Comparison of ENCODE assay signal across 16 cellular contexts in the genomic region with DNA sequence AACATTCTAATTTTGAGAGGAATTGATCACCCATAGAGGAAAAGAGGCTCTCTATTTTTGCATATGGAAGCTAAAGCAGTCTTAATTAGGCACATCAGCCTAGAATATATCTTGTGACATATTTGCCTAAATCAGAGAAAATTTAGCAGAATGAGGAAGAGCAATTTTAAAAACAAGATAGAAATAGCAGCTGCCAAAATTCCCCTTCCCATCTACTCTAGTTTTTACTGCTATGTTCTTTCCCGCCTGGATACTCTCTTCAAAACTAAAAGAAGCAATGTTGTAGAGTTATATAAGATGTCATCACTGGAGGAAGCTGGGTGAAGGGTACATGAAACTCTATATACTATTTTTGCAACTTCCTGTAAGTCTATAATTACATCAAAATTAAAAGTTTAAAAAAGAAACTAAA.
DNase-seq lines count a peak whose midpoint lies in the region; ATAC-seq and TF ChIP-seq lines count a peak whose summit lies in the region.
"Had no signal": no experiment of that assay in that cellular context is flagged by ENCODE, and none has a peak within 500 bp of the region (broad histone marks: within the 10 kb centered on the region; RNA-seq: fewer than 3 reads in every experiment).

No MANE protein-coding gene starts in this region.

- H3K79me2 ChIP-seq in osteoblast (ENCODE audit: insufficient read depth, low read length) = no peaks in the 10 kb centered on the region

- H3K4me1 ChIP-seq in heart right ventricle (peaks cover 6 to 75% (median 40%) of the 10 kb centered on the region in 9 donors), psoas muscle (peaks cover 17% of the 10 kb centered on the region), osteoblast (ENCODE audit: insufficient read depth, low read length) (peaks cover 20% of the 10 kb centered on the region)

- no peaks in the 10 kb centered on the region for H3K27me3 Mint-ChIP-seq in activated B cell treated with CpG ODN at 0.5 μM for 24 hours
- no peaks in the 10 kb centered on the region for H3K27me3 Mint-ChIP-seq in stimulated activated naive B cell treated with anti-CD40 and anti-IgM and Interleukin-4, amounts not matched to agents 10 μg/mL and 1 μg/mL and 100 μg/mL, for 72 hours
- H3K27me3 Mint-ChIP-seq: progenitor cell of endocrine pancreas had no signal

- H3K4me2 ChIP-seq in osteoblast (ENCODE audit: insufficient read depth, low read length) = no peak overlapping the region

- 59 to 65% methylated on average over 1 of the region's 1 CpG for whole genome bisulfite sequencing in heart right ventricle, 2 donors
- WGBS in psoas muscle, 3 donors = 81 to 90% (median 90%) methylated on average over 1 of the region's 1 CpG

- POLR2A ChIA-PET in activated B cell treated with CpG ODN at 0.5 μM for 24 hours (lab: Charles Lee) = interaction anchor here (0.6 to 7.7 kb wide), 17 partner anchors 10 to 426 kb away, joined by 3 to 58 read pairs (median 4); a partner anchor contains a TSS

- peaks cover 97% of the 10 kb centered on the region for H3K4me1 Mint-ChIP-seq in activated B cell treated with CpG ODN at 0.5 μM for 24 hours
- H3K4me1 Mint-ChIP-seq in stimulated activated naive B cell treated with anti-CD40 and anti-IgM and Interleukin-4, amounts not matched to agents 10 μg/mL and 1 μg/mL and 100 μg/mL, for 72 hours = peaks cover 52 to 97% of the 10 kb centered on the region in 2 donors

- H3K27me3 ChIP-seq in heart right ventricle (no peaks in the 10 kb centered on the region), psoas muscle (ENCODE audit: insufficient read depth in 3 of 3, low read length in 2 of 3) (no peaks in the 10 kb centered on the region), osteoblast (ENCODE audit: insufficient read depth, low read length) (no peaks in the 10 kb centered on the region)
- H3K27me3 ChIP-seq: esophagus muscularis mucosa, SJSA1 had no signal

- H3K27ac Mint-ChIP-seq in activated B cell treated with CpG ODN at 0.5 μM for 24 hours = peak overlapping the region; percentile 95
- H3K27ac Mint-ChIP-seq in stimulated activated naive B cell treated with anti-CD40 and anti-IgM and Interleukin-4, amounts not matched to agents 10 μg/mL and 1 μg/mL and 100 μg/mL, for 72 hours = peak overlapping the region; percentile 78
- H3K27ac Mint-ChIP-seq: progenitor cell of endocrine pancreas had no signal

- CTCF ChIA-PET in activated B cell treated with CpG ODN at 0.5 μM for 24 hours (lab: Charles Lee) = interaction anchor here (1.3 to 5.3 kb wide), 4 partner anchors 40 to 128 kb away, joined by 4 to 46 read pairs (median 8); no protein-coding TSS in a partner anchor

- no peak overlapping the region for H2AFZ ChIP-seq in osteoblast (ENCODE audit: low read length)

- DNase-seq in heart right ventricle (no peak), left ventricle myocardium superior (no peak), activated B cell treated with CpG ODN at 0.5 μM for 24 hours (no peak), psoas muscle (no peak), GM13976 (ENCODE audit: low spot score) (no peak), osteoblast (ENCODE audit: insufficient read length, low spot score, missing footprints) (no peak)
- DNase-seq in stimulated activated naive B cell treated with anti-CD40 and anti-IgM and Interleukin-4, amounts not matched to agents 10 μg/mL and 1 μg/mL and 100 μg/mL, for 72 hours = no peak
- DNase-seq: activated CD4-positive, CD25-positive, alpha-beta regulatory T cell treated with anti-CD3 and anti-CD28 coated beads, Interleukin-2, amount 50 U/mL, for 72 hours; activated naive CD4-positive, alpha-beta T cell treated with anti-CD3 and anti-CD28 coated beads, Interleukin-2, amount 50 U/mL, for 16 hours; mesendoderm; NCI-H1092; NCI-H510A treated with DMSO at 0.1 percent for 48 hours had no signal

- ATAC-seq in heart right ventricle (no peak), left ventricle myocardium superior (no peak), HG02763 (IDR thresholded peaks at IDR 0.05; ENCODE audit: unreplicated experiment) (peak; percentile 36), activated B cell treated with CpG ODN at 0.5 μM for 24 hours (ENCODE audit: low read depth) (peak; percentile 63), psoas muscle (no peak)
- ATAC-seq in stimulated activated naive B cell treated with anti-CD40 and anti-IgM and Interleukin-4, amounts not matched to agents 10 μg/mL and 1 μg/mL and 100 μg/mL, for 72 hours (replicated peaks) = peak; percentile 79 to 86

- H3K27ac ChIP-seq in heart right ventricle = peak overlapping the region in 8 of 10 donors; percentile 47 to 81 (median 64)
- H3K27ac ChIP-seq in psoas muscle = no peak overlapping the region
- no peak overlapping the region for H3K27ac ChIP-seq in osteoblast (ENCODE audit: low read depth, low read length)
- H3K27ac ChIP-seq: esophagus muscularis mucosa, SJSA1 had no signal

- H4K20me1 ChIP-seq in osteoblast (ENCODE audit: insufficient read depth, low read length) = no peaks in the 10 kb centered on the region

- intact Hi-C loops in heart right ventricle (cut with DNase I) (loop anchor here in 4 of 10 donors (10.0 kb wide), 1 partner anchor 74 kb away; no protein-coding TSS in a partner anchor), left ventricle myocardium superior (cut with micrococcal nuclease) (no loop called here), activated B cell treated with CpG ODN at 0.5 μM for 24 hours (cut with micrococcal nuclease) (loop anchor here (1.0 to 2.0 kb wide), 4 partner anchors 8 to 40 kb away; no protein-coding TSS in a partner anchor), psoas muscle (cut with DNase I) (no loop called here)

- no peak overlapping the region for H3K4me3 ChIP-seq in heart right ventricle
- H3K4me3 ChIP-seq in psoas muscle = no peak overlapping the region
- H3K4me3 ChIP-seq in osteoblast (ENCODE audit: insufficient read depth, low read length) = no peak overlapping the region
- H3K4me3 ChIP-seq: esophagus muscularis mucosa, SJSA1 had no signal

- H3K4me3 Mint-ChIP-seq in activated B cell treated with CpG ODN at 0.5 μM for 24 hours = peak overlapping the region; percentile 70
- peak overlapping the region in 1 of 2 donors; percentile 50 for H3K4me3 Mint-ChIP-seq in stimulated activated naive B cell treated with anti-CD40 and anti-IgM and Interleukin-4, amounts not matched to agents 10 μg/mL and 1 μg/mL and 100 μg/mL, for 72 hours

- TF ChIP-seq CTCF in heart right ventricle (IDR thresholded peaks at IDR 0.05) (no peak), activated B cell treated with CpG ODN at 0.5 μM for 24 hours (IDR thresholded peaks at IDR 0.05) (no peak), psoas muscle (IDR thresholded peaks at IDR 0.05) (no peak), GM13976 (IDR thresholded peaks at IDR 0.05; ENCODE audit: borderline replicate concordance, control extremely low read depth, extremely low read depth, insufficient read depth, missing control alignments) (no peak), osteoblast (IDR thresholded peaks at IDR 0.05; ENCODE audit: extremely low read depth, low read depth, low read length) (no peak)

- H3K9me3 Mint-ChIP-seq in activated B cell treated with CpG ODN at 0.5 μM for 24 hours = no peaks in the 10 kb centered on the region
- H3K9me3 Mint-ChIP-seq in stimulated activated naive B cell treated with anti-CD40 and anti-IgM and Interleukin-4, amounts not matched to agents 10 μg/mL and 1 μg/mL and 100 μg/mL, for 72 hours = no peaks in the 10 kb centered on the region

- H3K36me3 ChIP-seq in heart right ventricle (peaks cover 0 to 53% (median 0%) of the 10 kb centered on the region in 9 donors), psoas muscle (ENCODE audit: insufficient read depth in 1 of 2, low read depth in 1 of 2) (peaks cover 0 to 52% of the 10 kb centered on the region in 2 donors), osteoblast (ENCODE audit: insufficient read depth, low read length) (peaks cover 5% of the 10 kb centered on the region)

- in situ Hi-C loops in GM13976 (cut with MboI; ENCODE audit: low sequenced_read_pairs, unreplicated experiment) = no loop called here

- no peaks in the 10 kb centered on the region for H3K9me3 ChIP-seq in heart right ventricle
- H3K9me3 ChIP-seq in psoas muscle = no peaks in the 10 kb centered on the region
- H3K9me3 ChIP-seq in osteoblast (ENCODE audit: low read depth, low read length) = no peaks in the 10 kb centered on the region
- H3K9me3 ChIP-seq: esophagus muscularis mucosa, SJSA1 had no signal

- H3K36me3 Mint-ChIP-seq in activated B cell treated with CpG ODN at 0.5 μM for 24 hours (ENCODE audit: low read depth) = peaks cover 47% of the 10 kb centered on the region
- H3K36me3 Mint-ChIP-seq in stimulated activated naive B cell treated with anti-CD40 and anti-IgM and Interleukin-4, amounts not matched to agents 10 μg/mL and 1 μg/mL and 100 μg/mL, for 72 hours = peaks cover 37 to 53% of the 10 kb centered on the region in 2 donors

Comparison
In these comparisons a context has a peak if more than half of its experiments do, and no peak if none do; other contexts are left out.
1. ATAC-seq: peak in HG02763 (single experiment), activated B cell treated with CpG ODN at 0.5 μM for 24 hours (single experiment) and stimulated activated naive B cell treated with anti-CD40 and anti-IgM and Interleukin-4, amounts not matched to agents 10 μg/mL and 1 μg/mL and 100 μg/mL, for 72 hours (2 of 2); none in heart right ventricle (0 of 8), left ventricle myocardium superior (single experiment) and psoas muscle (0 of 4).
2. H3K27ac ChIP-seq: peak in heart right ventricle (8 of 10); none in psoas muscle (single experiment) and osteoblast (single experiment).